Comparison of ENCODE assay signal across 10 cellular contexts in the genomic region with DNA sequence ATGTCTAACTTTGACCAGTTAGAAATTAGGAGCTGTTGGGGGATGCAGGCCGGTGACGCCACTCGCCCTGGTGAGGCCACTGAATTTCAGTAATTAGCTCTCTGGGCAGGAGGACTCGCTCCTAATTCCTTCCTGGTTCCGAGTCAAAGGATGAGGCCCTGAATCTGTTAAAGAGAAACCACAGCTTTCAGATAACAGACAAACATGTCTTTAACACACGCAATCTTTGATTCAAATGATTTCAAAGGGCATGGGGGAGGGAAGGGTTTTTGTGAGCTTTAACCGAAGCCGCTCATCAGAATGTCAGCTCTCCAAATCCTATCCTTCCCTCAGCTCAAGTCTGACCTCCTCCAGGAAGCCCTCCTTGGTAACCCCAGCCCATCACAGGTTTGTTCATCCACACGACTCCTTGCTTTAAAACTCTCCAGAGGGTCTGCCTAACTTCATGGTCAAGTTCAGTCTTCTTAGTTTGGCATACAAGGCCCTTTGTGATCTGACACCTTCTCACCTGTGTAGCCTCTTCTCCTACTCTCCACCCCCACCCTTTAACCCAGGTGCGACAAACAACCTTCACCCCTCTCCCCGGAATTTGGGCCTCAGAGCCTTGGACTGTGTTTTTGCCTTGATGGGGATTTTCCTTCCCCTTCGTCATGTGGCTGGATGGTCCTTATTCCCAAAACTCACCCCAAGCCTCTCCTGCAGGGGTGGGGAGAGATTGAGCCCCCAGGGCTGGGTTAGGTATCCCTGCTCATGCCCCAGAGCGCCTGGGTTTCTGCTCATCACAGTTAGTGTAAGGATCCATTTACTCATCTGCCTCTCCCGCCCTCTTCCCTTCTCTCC. TPM values are rescaled to one million over a fixed set of nuclear protein-coding genes. Genes with fewer than 3 reads are reported as not detected.
DNase-seq lines count a peak whose midpoint lies in the region; ATAC-seq and TF ChIP-seq lines count a peak whose summit lies in the region.
"Had no signal": no experiment of that assay in that cellular context is flagged by ENCODE, and none has a peak within 500 bp of the region (broad histone marks: within the 10 kb centered on the region; RNA-seq: fewer than 3 reads in every experiment).

No MANE protein-coding gene starts in this region.

- H3K9ac ChIP-seq in KMS-11: no peak overlapping the region
- H3K9ac ChIP-seq in neuronal stem cell (ENCODE audit: low read depth, low read length, poor library complexity): no peak overlapping the region

- H4K8ac ChIP-seq in neuronal stem cell (ENCODE audit: low read depth, low read length): no peak overlapping the region

- no peak overlapping the region for H2BK12ac ChIP-seq in neuronal stem cell (ENCODE audit: low read length)

- peak in 3 of 7 experiments; percentile 51 to 75 (median 51) for DNase-seq in CD8-positive, alpha-beta T cell
- DNase-seq in neuronal stem cell (ENCODE audit: low spot score) (no peak), NCI-H146 (lab: John Stamatoyannopoulos, UW) (no peak), testis (no peak)
- DNase-seq: GOT3, Karpas-422 had no signal

- no CpG with 5 or more reads among the region's 14 CpGs for WGBS in neuronal stem cell (ENCODE audit: extremely low coverage in 2 of 2, insufficient read length in 2 of 2, insufficient replicate concordance in 1 of 2), 2 donors
- 77 to 83% methylated on average over 14 of the region's 14 CpGs for WGBS in testis, 2 donors

- no peak overlapping the region for H3K14ac ChIP-seq in neuronal stem cell (ENCODE audit: low read length)

- intact Hi-C loops in CD8-positive, alpha-beta T cell (cut with DNase I, micrococcal nuclease): loop anchor here (1.0 to 5.0 kb wide), 3 partner anchors 14 to 37 kb away; a partner anchor contains a TSS
- intact Hi-C loops in testis (cut with DNase I; ENCODE audit: low total_unique reads): no loop called here

- H4K91ac ChIP-seq in neuronal stem cell (ENCODE audit: low read depth, low read length, poor library complexity): no peak overlapping the region

- no peak overlapping the region for H2BK120ac ChIP-seq in neuronal stem cell (ENCODE audit: low read depth, low read length)

- no peaks in the 10 kb centered on the region for H3K9me3 ChIP-seq in CD8-positive, alpha-beta T cell (ENCODE audit: low read length)
- no peaks in the 10 kb centered on the region for H3K9me3 ChIP-seq in neuronal stem cell (replicated peaks in 1 of 2; ENCODE audit: control insufficient read depth in 2 of 2, insufficient read depth in 1 of 2, low read depth in 1 of 2, low read length in 2 of 2)
- H3K9me3 ChIP-seq in testis: no peaks in the 10 kb centered on the region

- peak overlapping the region; percentile 99 for H3K27ac Mint-ChIP-seq in CD8-positive, alpha-beta T cell
- peak overlapping the region; percentile 98 for H3K27ac Mint-ChIP-seq in activated naive CD4-positive, alpha-beta T cell treated with anti-CD3 and anti-CD28 coated beads, Interleukin-2, amount 50 U/mL, for 24 hours

- no peak overlapping the region for H2AFZ ChIP-seq in KMS-11 (ENCODE audit: low read depth)
- H2AFZ ChIP-seq in neuronal stem cell (ENCODE audit: low read length): peak overlapping the region; percentile 49

- no peak overlapping the region for H3K4me2 ChIP-seq in KMS-11
- no peak overlapping the region for H3K4me2 ChIP-seq in neuronal stem cell (ENCODE audit: insufficient read depth, low read length, poor library complexity, severe bottlenecking)

- H3K4ac ChIP-seq in neuronal stem cell (ENCODE audit: low read length): no peak overlapping the region

- CTCF ChIA-PET in CD8-positive, alpha-beta T cell (lab: Charles Lee): interaction anchor here (1.0 to 7.3 kb wide), 10 partner anchors 9 to 44 kb away, joined by 3 to 39 read pairs (median 5); a partner anchor contains a TSS

- H2BK5ac ChIP-seq in neuronal stem cell (ENCODE audit: low read length): no peak overlapping the region

- H3K36me3 ChIP-seq in CD8-positive, alpha-beta T cell (ENCODE audit: insufficient read depth, low read length): no peaks in the 10 kb centered on the region
- H3K36me3 ChIP-seq in KMS-11 (ENCODE audit: insufficient read depth): no peaks in the 10 kb centered on the region
- no peaks in the 10 kb centered on the region for H3K36me3 ChIP-seq in neuronal stem cell (replicated peaks in 1 of 2; ENCODE audit: control insufficient read depth in 2 of 2, insufficient read depth in 2 of 2, low read length in 2 of 2)
- H3K36me3 ChIP-seq in testis (ENCODE audit: low read depth, missing control alignments): no peaks in the 10 kb centered on the region

- H3K4me3 ChIP-seq in CD8-positive, alpha-beta T cell (ENCODE audit: low read depth, low read length): peak overlapping the region; percentile 10
- H3K4me3 ChIP-seq in KMS-11 (IDR thresholded peaks at IDR 0.05; ENCODE audit: insufficient read depth, low read depth, low read length) (no peak overlapping the region), neuronal stem cell (ENCODE audit: low read length in 2 of 2) (no peak overlapping the region), testis (no peak overlapping the region)

- peak; percentile 39 for ATAC-seq in CD8-positive, alpha-beta T cell
- ATAC-seq in GM19463 (IDR thresholded peaks at IDR 0.05; ENCODE audit: unreplicated experiment): no peak
- no peak for ATAC-seq in GM19455 (IDR thresholded peaks at IDR 0.05; ENCODE audit: unreplicated experiment)

- no peaks in the 10 kb centered on the region for H3K79me1 ChIP-seq in neuronal stem cell (ENCODE audit: low read depth, low read length)

- H3K9me3 Mint-ChIP-seq in CD8-positive, alpha-beta T cell: no peaks in the 10 kb centered on the region
- H3K9me3 Mint-ChIP-seq in activated naive CD4-positive, alpha-beta T cell treated with anti-CD3 and anti-CD28 coated beads, Interleukin-2, amount 50 U/mL, for 24 hours: no peaks in the 10 kb centered on the region

- POLR2A ChIA-PET in CD8-positive, alpha-beta T cell (lab: Charles Lee): interaction anchor here (0.7 to 38.7 kb wide), 9 partner anchors 7 to 311 kb away, joined by 3 to 1009 read pairs (median 5); a partner anchor contains a TSS

- H3K27ac ChIP-seq in CD8-positive, alpha-beta T cell (ENCODE audit: low read depth, low read length): peak overlapping the region; percentile 68
- H3K27ac ChIP-seq in KMS-11: peak overlapping the region; percentile 94
- H3K27ac ChIP-seq in neuronal stem cell (replicated peaks; ENCODE audit: low read length): no peak overlapping the region
- H3K27ac ChIP-seq in testis: peak overlapping the region in 1 of 2 donors; percentile 8

- H3K4me1 ChIP-seq in CD8-positive, alpha-beta T cell (ENCODE audit: insufficient read depth, low read length): peaks cover 61% of the 10 kb centered on the region
- H3K4me1 ChIP-seq in KMS-11 (ENCODE audit: low read depth, poor library complexity, severe bottlenecking) (peaks cover 78% of the 10 kb centered on the region), neuronal stem cell (ENCODE audit: control insufficient read depth in 2 of 2, insufficient read depth in 1 of 2, low read depth in 1 of 2, low read length in 2 of 2) (no peaks in the 10 kb centered on the region), testis (peaks cover 22% of the 10 kb centered on the region)

- no peak for TF ChIP-seq CTCF in CD8-positive, alpha-beta T cell (IDR thresholded peaks at IDR 0.05)
- no peak for TF ChIP-seq CTCF in KMS-11 (conservative IDR thresholded peaks at IDR 0.05; ENCODE audit: low read depth, low read length)
- no peak for TF ChIP-seq CTCF in testis (IDR thresholded peaks at IDR 0.05)

- H3K36me3 Mint-ChIP-seq in CD8-positive, alpha-beta T cell: no peaks in the 10 kb centered on the region
- H3K36me3 Mint-ChIP-seq in activated naive CD4-positive, alpha-beta T cell treated with anti-CD3 and anti-CD28 coated beads, Interleukin-2, amount 50 U/mL, for 24 hours: peaks cover 4% of the 10 kb centered on the region

- no peak for TF ChIP-seq POLR2A in testis (IDR thresholded peaks at IDR 0.05)

- no peak overlapping the region for H3K18ac ChIP-seq in neuronal stem cell (ENCODE audit: low read length)

- no peaks in the 10 kb centered on the region for H4K20me1 ChIP-seq in KMS-11 (ENCODE audit: insufficient read depth)

- peak overlapping the region; percentile 72 for H3K4me3 Mint-ChIP-seq in CD8-positive, alpha-beta T cell
- peak overlapping the region; percentile 75 for H3K4me3 Mint-ChIP-seq in activated naive CD4-positive, alpha-beta T cell treated with anti-CD3 and anti-CD28 coated beads, Interleukin-2, amount 50 U/mL, for 24 hours

- no peak overlapping the region for H2BK15ac ChIP-seq in neuronal stem cell (ENCODE audit: low read length)

- peak overlapping the region; percentile 9 for H3K23ac ChIP-seq in neuronal stem cell (ENCODE audit: low read depth, low read length, poor library complexity)

- H3K27me3 ChIP-seq in CD8-positive, alpha-beta T cell (ENCODE audit: insufficient read depth, low read length): no peaks in the 10 kb centered on the region
- no peaks in the 10 kb centered on the region for H3K27me3 ChIP-seq in KMS-11 (ENCODE audit: insufficient read depth, low read depth)
- peaks cover 0 to 29% (median 0%) of the 10 kb centered on the region in 3 experiments for H3K27me3 ChIP-seq in neuronal stem cell (ENCODE audit: control insufficient read depth in 3 of 3, insufficient read depth in 3 of 3, low read depth in 1 of 3, low read length in 3 of 3)
- no peaks in the 10 kb centered on the region for H3K27me3 ChIP-seq in testis

- no peaks in the 10 kb centered on the region for H3K27me3 Mint-ChIP-seq in CD8-positive, alpha-beta T cell (ENCODE audit: low read depth)
- no peaks in the 10 kb centered on the region for H3K27me3 Mint-ChIP-seq in activated naive CD4-positive, alpha-beta T cell treated with anti-CD3 and anti-CD28 coated beads, Interleukin-2, amount 50 U/mL, for 24 hours

- H3K4me1 Mint-ChIP-seq in CD8-positive, alpha-beta T cell (ENCODE audit: low read depth): peaks cover 56% of the 10 kb centered on the region
- H3K4me1 Mint-ChIP-seq in activated naive CD4-positive, alpha-beta T cell treated with anti-CD3 and anti-CD28 coated beads, Interleukin-2, amount 50 U/mL, for 24 hours: peaks cover 83% of the 10 kb centered on the region

- no peak overlapping the region for H2AK5ac ChIP-seq in neuronal stem cell (ENCODE audit: low read depth, low read length)

- no peaks in the 10 kb centered on the region for H3K79me2 ChIP-seq in KMS-11 (ENCODE audit: insufficient read depth, low read depth)

RNA-seq across cellular contexts. Expression of a gene that starts 13.6 kb away (rescaled TPM):
- total RNA-seq in CD8-positive, alpha-beta T cell: 10 to 100 TPM; 47.3 to 48.5 TPM
- 24.6 TPM for polyA plus RNA-seq in neuronal stem cell (2013, experiment 1 of 2)
- 23.4 TPM for polyA plus RNA-seq in neuronal stem cell (2013, experiment 2 of 2)
- total RNA-seq in testis: 10 to 100 TPM; 40.3 to 41.7 TPM
- polyA plus RNA-seq in testis (ENCODE audit: insufficient read depth, low read depth, low replicate concordance): 28.5 TPM

RNA-seq across cellular contexts. Expression of a gene that starts 36.0 kb away (rescaled TPM):
- 10 to 100 TPM; 61.2 to 61.7 TPM for total RNA-seq in CD8-positive, alpha-beta T cell
- polyA plus RNA-seq in neuronal stem cell (2013, experiment 1 of 2): 2.0 TPM
- 2.0 TPM for polyA plus RNA-seq in neuronal stem cell (2013, experiment 2 of 2)
- 1 to 10 TPM; 6.5 to 8.6 TPM for total RNA-seq in testis
- polyA plus RNA-seq in testis (ENCODE audit: insufficient read depth, low read depth, low replicate concordance): 3.9 TPM

RNA-seq across cellular contexts. Expression of a gene that starts 47.9 kb away (rescaled TPM):
- total RNA-seq in CD8-positive, alpha-beta T cell: 10 to 100 TPM; 38.5 to 58.2 TPM
- 21.7 TPM for polyA plus RNA-seq in neuronal stem cell (2013, experiment 1 of 2)
- polyA plus RNA-seq in neuronal stem cell (2013, experiment 2 of 2): 21.8 TPM
- 10 to 100 TPM; 39.0 to 45.0 TPM for total RNA-seq in testis
- 26.4 TPM for polyA plus RNA-seq in testis (ENCODE audit: insufficient read depth, low read depth, low replicate concordance)

Comparison
In these comparisons a context has a peak if more than half of its experiments do, and no peak if none do; other contexts are left out.
1. RNA of a gene that starts 36.0 kb away (total RNA-seq): 61.2 to 61.7 TPM in CD8-positive, alpha-beta T cell; 6.5 to 8.6 TPM in testis; every median in the first group is over 4 times any median in the second.